8 cellular contexts compared by ENCODE assay signal in genomic region chr9:127979333-127980055, GRCh38. TPM values are rescaled to one million over a fixed set of nuclear protein-coding genes. Genes with fewer than 3 reads are reported as not detected.
DNase-seq lines count a peak whose midpoint lies in the region; ATAC-seq and TF ChIP-seq lines count a peak whose summit lies in the region.

No MANE protein-coding gene starts in this region.

- WGBS in lower leg skin, 2 donors = 6 to 14% methylated on average over 24 of the region's 24 CpGs

- H3K27ac Mint-ChIP-seq in dendritic cell treated with granulocyte-macrophage colony-stimulating factor and Interleukin-4, amounts not matched to agents 40 ng/mL and 50 ng/mL, for 4 days = peak overlapping the region; percentile 72

- H3K4me3 Mint-ChIP-seq in dendritic cell treated with granulocyte-macrophage colony-stimulating factor and Interleukin-4, amounts not matched to agents 40 ng/mL and 50 ng/mL, for 4 days = peak overlapping the region; percentile 85

- peak overlapping the region; percentile 42 for H3K27ac ChIP-seq in RWPE2 (ENCODE audit: poor library complexity, severe bottlenecking)

- peaks cover 5% of the 10 kb centered on the region for H3K4me1 ChIP-seq in RWPE2 (ENCODE audit: insufficient read depth, poor library complexity, severe bottlenecking)

- no peaks in the 10 kb centered on the region for H3K27me3 ChIP-seq in RWPE2 (ENCODE audit: insufficient read depth, poor library complexity, severe bottlenecking)

- DNase-seq in DMS53 treated with DMSO at 0.1 percent for 48 hours (lab: John Stamatoyannopoulos, UW; ENCODE audit: unreplicated experiment) (peak; percentile 61), RWPE2 (ENCODE audit: low spot score) (no peak), lower leg skin (ENCODE audit: low spot score in 2 of 2) (no peak), superior temporal gyrus (ENCODE audit: extremely low spot score) (peak; percentile 89), SIG-M5 treated with dmso at 0.1 percent for 504 hours (lab: John Stamatoyannopoulos, UW; ENCODE audit: unreplicated experiment) (no peak)

- H3K36me3 Mint-ChIP-seq in dendritic cell treated with granulocyte-macrophage colony-stimulating factor and Interleukin-4, amounts not matched to agents 40 ng/mL and 50 ng/mL, for 4 days (ENCODE audit: low read depth) = peaks cover 5% of the 10 kb centered on the region

- intact Hi-C loops in dendritic cell treated with granulocyte-macrophage colony-stimulating factor and Interleukin-4, amounts not matched to agents 40 ng/mL and 50 ng/mL, for 4 days (cut with micrococcal nuclease) = no loop called here
- intact Hi-C loops in lower leg skin (cut with DNase I; ENCODE audit: low total_unique reads) = no loop called here

- peaks cover 24% of the 10 kb centered on the region for H3K27me3 Mint-ChIP-seq in dendritic cell treated with granulocyte-macrophage colony-stimulating factor and Interleukin-4, amounts not matched to agents 40 ng/mL and 50 ng/mL, for 4 days

- peaks cover 40% of the 10 kb centered on the region for H3K4me1 Mint-ChIP-seq in dendritic cell treated with granulocyte-macrophage colony-stimulating factor and Interleukin-4, amounts not matched to agents 40 ng/mL and 50 ng/mL, for 4 days (ENCODE audit: low read depth)

- no peak for TF ChIP-seq POLR2A in lower leg skin (IDR thresholded peaks at IDR 0.05)

- H3K9me3 ChIP-seq in RWPE2 (ENCODE audit: severe bottlenecking) = no peaks in the 10 kb centered on the region

- TF ChIP-seq CTCF in RWPE2 (IDR thresholded peaks at IDR 0.05; ENCODE audit: poor library complexity, severe bottlenecking) (no peak), lower leg skin (IDR thresholded peaks at IDR 0.05) (no peak)

- no peaks in the 10 kb centered on the region for H3K9me3 Mint-ChIP-seq in dendritic cell treated with granulocyte-macrophage colony-stimulating factor and Interleukin-4, amounts not matched to agents 40 ng/mL and 50 ng/mL, for 4 days

- peak overlapping the region; percentile 93 for H3K4me3 ChIP-seq in RWPE2 (ENCODE audit: severe bottlenecking)
- peak overlapping the region; percentile 78 for H3K4me3 ChIP-seq in lower leg skin (ENCODE audit: low read depth, poor library complexity, severe bottlenecking)

- H3K36me3 ChIP-seq in RWPE2 (ENCODE audit: low read depth) = no peaks in the 10 kb centered on the region

- ATAC-seq in GM21717 (IDR thresholded peaks at IDR 0.05; ENCODE audit: unreplicated experiment) (peak; percentile 23), RWPE2 (ENCODE audit: low read depth) (peak; percentile 6; the same call in 1 of the 3 replicates), HG02763 (IDR thresholded peaks at IDR 0.05; ENCODE audit: unreplicated experiment) (no peak)

RNA-seq across cellular contexts. Expression of gene EEIG1, which starts 1.3 kb away (rescaled TPM):
- total RNA-seq in lower leg skin = 10 to 100 TPM; 33.0 to 81.3 (median 48.9) TPM

RNA-seq across cellular contexts. Expression of gene DPM2, which starts 41.8 kb away (rescaled TPM):
- 10 to 100 TPM; 11.9 to 21.1 (median 15.8) TPM for total RNA-seq in lower leg skin

RNA-seq across cellular contexts. Expression of gene PIP5KL1, which starts 48.9 kb away (rescaled TPM):
- 10 to 100 TPM in 1 of 4 donors, 1 to 10 TPM in 3; 4.1 to 11.3 (median 8.4) TPM for total RNA-seq in lower leg skin

Comparison
In these comparisons a context has a peak if more than half of its experiments do, and no peak if none do; other contexts are left out.
1. DNase-seq: peak in DMS53 treated with DMSO at 0.1 percent for 48 hours (single experiment) and superior temporal gyrus (single experiment); none in RWPE2 (single experiment), lower leg skin (0 of 2) and SIG-M5 treated with dmso at 0.1 percent for 504 hours (single experiment).